32 cellular contexts compared by ENCODE assay signal in the genomic region with DNA sequence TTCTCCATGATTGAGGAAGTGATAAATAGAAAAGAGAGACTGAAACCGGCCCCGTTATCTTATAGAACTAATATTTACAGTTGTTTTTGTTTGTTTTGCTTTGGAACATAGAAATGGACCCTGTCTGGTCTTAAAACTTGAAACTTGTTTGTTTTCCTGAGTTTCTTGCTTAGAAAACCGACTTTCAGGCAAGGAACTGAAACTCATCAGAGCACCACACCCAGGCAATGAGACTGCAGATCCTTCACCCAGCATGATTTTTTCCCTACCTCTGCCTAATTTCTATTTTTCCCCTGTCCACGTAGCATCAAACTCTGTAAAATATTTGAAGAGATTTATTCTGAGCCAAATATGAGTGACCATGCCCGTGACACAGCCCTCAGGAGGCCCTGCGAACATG. TPM values are rescaled to one million over a fixed set of nuclear protein-coding genes. Genes with fewer than 3 reads are reported as not detected.
A peak's percentile ranks its signal among the peaks of the same experiment; 100 is the strongest.
DNase-seq lines count a peak whose midpoint lies in the region; ATAC-seq and TF ChIP-seq lines count a peak whose summit lies in the region.
"Had no signal": no experiment of that assay in that cellular context is flagged by ENCODE, and none has a peak within 500 bp of the region (broad histone marks: within the 10 kb centered on the region; RNA-seq: fewer than 3 reads in every experiment).

No MANE protein-coding gene starts in this region.

- peak overlapping the region; percentile 84 to 94 (median 92) for H3K27ac Mint-ChIP-seq in CD14-positive monocyte
- peak overlapping the region; percentile 53 for H3K27ac Mint-ChIP-seq in activated CD8-positive, alpha-beta T cell treated with anti-CD3 and anti-CD28 coated beads, Interleukin-2, amount 10 ng/mL, durations not matched to agents 7 days and 5 days
- H3K27ac Mint-ChIP-seq in activated naive CD4-positive, alpha-beta T cell treated with anti-CD3 and anti-CD28 coated beads, Interleukin-2, amount 50 U/mL, for 72 hours: no peak overlapping the region
- H3K27ac Mint-ChIP-seq: activated naive CD8-positive, alpha-beta T cell treated with anti-CD3 and anti-CD28 coated beads, Interleukin-2, amount 50 U/mL, for 24 hours; stimulated activated effector memory CD8-positive, alpha-beta T cell treated with anti-CD3 and anti-CD28 coated beads, Interleukin-12 subunit alpha, Interleukin-12 subunit beta, amount 100 ng/mL, for 72 hours had no signal

- CTCF ChIA-PET in activated CD8-positive, alpha-beta T cell treated with anti-CD3 and anti-CD28 coated beads, Interleukin-2, amount 10 ng/mL, durations not matched to agents 7 days and 5 days (lab: Charles Lee): no interaction called here

- no peak for TF ChIP-seq POLR2A in testis (IDR thresholded peaks at IDR 0.05)

- H3K9me3 ChIP-seq in testis: no peaks in the 10 kb centered on the region
- H3K9me3 ChIP-seq: BLaER1, gastroesophageal sphincter, spleen had no signal

- H3K36me3 ChIP-seq in testis (ENCODE audit: low read depth, missing control alignments) (no peaks in the 10 kb centered on the region), brain microvascular endothelial cell (replicated peaks) (no peaks in the 10 kb centered on the region)
- H3K36me3 ChIP-seq: BLaER1, gastroesophageal sphincter, spleen had no signal

- DNase-seq in CD14-positive monocyte (ENCODE audit: low spot score): no peak
- no peak for DNase-seq in activated CD8-positive, alpha-beta T cell treated with anti-CD3 and anti-CD28 coated beads, Interleukin-2, amount 10 ng/mL, durations not matched to agents 7 days and 5 days
- DNase-seq in testis: no peak
- no peak for DNase-seq in activated naive CD4-positive, alpha-beta T cell treated with anti-CD3 and anti-CD28 coated beads, Interleukin-2, amount 50 U/mL, for 72 hours (ENCODE audit: low spot score in 2 of 2)
- no peak for DNase-seq in GM20000 (ENCODE audit: low spot score)
- DNase-seq in brain microvascular endothelial cell: no peak
- DNase-seq: activated CD8-positive, alpha-beta memory T cell treated with anti-CD3 and anti-CD28 coated beads for 24 hours; activated effector memory CD4-positive, alpha-beta T cell treated with anti-CD3 and anti-CD28 coated beads, Interleukin-2, amount 50 U/mL, for 16 hours; activated naive CD8-positive, alpha-beta T cell treated with anti-CD3 and anti-CD28 coated beads, Interleukin-2, amount 50 U/mL, for 24 hours; Calu3; dorsolateral prefrontal cortex; hippocampal formation; left cardiac atrium; NCI-H1092 treated with DMSO at 0.1 percent for 48 hours; NCI-H187 treated with DMSO at 0.1 percent for 48 hours; NCI-H2171 treated with DMSO at 0.1 percent for 48 hours; NCI-H524; posterior cingulate gyrus; right cardiac atrium; RPMI8226; spleen; stimulated activated CD4-positive, alpha-beta T cell treated with anti-CD3 and anti-CD28 coated beads, Interleukin-4, amount 100 ng/mL, for 24 hours; T-helper 1 cell had no signal

- H3K4me3 ChIP-seq in testis (no peak overlapping the region), brain microvascular endothelial cell (ENCODE audit: low read depth, low read length) (no peak overlapping the region)
- H3K4me3 ChIP-seq: BLaER1, dorsolateral prefrontal cortex, gastroesophageal sphincter, spleen had no signal

- TF ChIP-seq CTCF in CD14-positive monocyte (IDR thresholded peaks at IDR 0.05): no peak
- no peak for TF ChIP-seq CTCF in testis (IDR thresholded peaks at IDR 0.05)
- no peak for TF ChIP-seq CTCF in GM20000 (IDR thresholded peaks at IDR 0.05; ENCODE audit: extremely low read depth, missing control alignments)
- TF ChIP-seq CTCF in brain microvascular endothelial cell (IDR thresholded peaks at IDR 0.05; ENCODE audit: low read depth, low read length, missing control alignments): no peak

- H3K9me3 Mint-ChIP-seq in CD14-positive monocyte: no peaks in the 10 kb centered on the region
- H3K9me3 Mint-ChIP-seq in activated CD8-positive, alpha-beta T cell treated with anti-CD3 and anti-CD28 coated beads, Interleukin-2, amount 10 ng/mL, durations not matched to agents 7 days and 5 days (ENCODE audit: insufficient read depth): peaks cover 4% of the 10 kb centered on the region
- H3K9me3 Mint-ChIP-seq in activated naive CD4-positive, alpha-beta T cell treated with anti-CD3 and anti-CD28 coated beads, Interleukin-2, amount 50 U/mL, for 72 hours: no peaks in the 10 kb centered on the region
- H3K9me3 Mint-ChIP-seq: activated naive CD8-positive, alpha-beta T cell treated with anti-CD3 and anti-CD28 coated beads, Interleukin-2, amount 50 U/mL, for 24 hours; stimulated activated effector memory CD8-positive, alpha-beta T cell treated with anti-CD3 and anti-CD28 coated beads, Interleukin-12 subunit alpha, Interleukin-12 subunit beta, amount 100 ng/mL, for 72 hours had no signal

- no peaks in the 10 kb centered on the region for H3K27me3 ChIP-seq in testis
- H3K27me3 ChIP-seq in brain microvascular endothelial cell (replicated peaks): no peaks in the 10 kb centered on the region
- H3K27me3 ChIP-seq: BLaER1, dorsolateral prefrontal cortex, gastroesophageal sphincter, spleen had no signal

- ATAC-seq in GM18907 (IDR thresholded peaks at IDR 0.05; ENCODE audit: unreplicated experiment) (peak; percentile 15), HG03460 (IDR thresholded peaks at IDR 0.05; ENCODE audit: unreplicated experiment) (peak; percentile 12)
- no peak for ATAC-seq in activated CD8-positive, alpha-beta T cell treated with anti-CD3 and anti-CD28 coated beads, Interleukin-2, amount 10 ng/mL, durations not matched to agents 7 days and 5 days
- no peak for ATAC-seq in activated naive CD4-positive, alpha-beta T cell treated with anti-CD3 and anti-CD28 coated beads, Interleukin-2, amount 50 U/mL, for 72 hours
- ATAC-seq: activated naive CD8-positive, alpha-beta T cell treated with anti-CD3 and anti-CD28 coated beads, Interleukin-2, amount 50 U/mL, for 24 hours; gastroesophageal sphincter; left cardiac atrium; right cardiac atrium; stimulated activated effector memory CD8-positive, alpha-beta T cell treated with anti-CD3 and anti-CD28 coated beads, Interleukin-12 subunit alpha, Interleukin-12 subunit beta, amount 100 ng/mL, for 72 hours had no signal

- POLR2A ChIA-PET in activated CD8-positive, alpha-beta T cell treated with anti-CD3 and anti-CD28 coated beads, Interleukin-2, amount 10 ng/mL, durations not matched to agents 7 days and 5 days (lab: Charles Lee): no interaction called here

- in situ Hi-C loops in brain microvascular endothelial cell (cut with HindIII; ENCODE audit: low pct_ligation_motif_present, low sequenced_read_pairs): no loop called here

- peak overlapping the region; percentile 32 to 67 for H3K4me3 Mint-ChIP-seq in CD14-positive monocyte
- no peak overlapping the region for H3K4me3 Mint-ChIP-seq in activated CD8-positive, alpha-beta T cell treated with anti-CD3 and anti-CD28 coated beads, Interleukin-2, amount 10 ng/mL, durations not matched to agents 7 days and 5 days
- H3K4me3 Mint-ChIP-seq: activated naive CD8-positive, alpha-beta T cell treated with anti-CD3 and anti-CD28 coated beads, Interleukin-2, amount 50 U/mL, for 24 hours; stimulated activated effector memory CD8-positive, alpha-beta T cell treated with anti-CD3 and anti-CD28 coated beads, Interleukin-12 subunit alpha, Interleukin-12 subunit beta, amount 100 ng/mL, for 72 hours had no signal

- H3K4me1 Mint-ChIP-seq in CD14-positive monocyte: peaks cover 60% of the 10 kb centered on the region
- peaks cover 58% of the 10 kb centered on the region for H3K4me1 Mint-ChIP-seq in activated CD8-positive, alpha-beta T cell treated with anti-CD3 and anti-CD28 coated beads, Interleukin-2, amount 10 ng/mL, durations not matched to agents 7 days and 5 days (ENCODE audit: low read depth)

- no peaks in the 10 kb centered on the region for H3K4me1 ChIP-seq in testis
- H3K4me1 ChIP-seq: gastroesophageal sphincter had no signal

- no peak overlapping the region for H3K27ac ChIP-seq in testis
- no peak overlapping the region for H3K27ac ChIP-seq in brain microvascular endothelial cell
- H3K27ac ChIP-seq: BLaER1, dorsolateral prefrontal cortex, gastroesophageal sphincter, HL-60 had no signal

- WGBS in testis, 2 donors: 83 to 89% methylated on average over 6 of the region's 6 CpGs

- H3K36me3 Mint-ChIP-seq in CD14-positive monocyte: no peaks in the 10 kb centered on the region
- peaks cover 26% of the 10 kb centered on the region for H3K36me3 Mint-ChIP-seq in activated CD8-positive, alpha-beta T cell treated with anti-CD3 and anti-CD28 coated beads, Interleukin-2, amount 10 ng/mL, durations not matched to agents 7 days and 5 days (ENCODE audit: low read depth)
- no peaks in the 10 kb centered on the region for H3K36me3 Mint-ChIP-seq in activated naive CD4-positive, alpha-beta T cell treated with anti-CD3 and anti-CD28 coated beads, Interleukin-2, amount 50 U/mL, for 72 hours
- H3K36me3 Mint-ChIP-seq: stimulated activated effector memory CD8-positive, alpha-beta T cell treated with anti-CD3 and anti-CD28 coated beads, Interleukin-12 subunit alpha, Interleukin-12 subunit beta, amount 100 ng/mL, for 72 hours had no signal

- intact Hi-C loops in CD14-positive monocyte (cut with micrococcal nuclease) (loop anchor here in 1 of 2 donors (2.0 kb wide), 1 partner anchor 14 kb away; no protein-coding TSS in a partner anchor), testis (cut with DNase I; ENCODE audit: low total_unique reads) (no loop called here)

- no peaks in the 10 kb centered on the region for H3K27me3 Mint-ChIP-seq in CD14-positive monocyte (ENCODE audit: low read depth in 3 of 3)
- H3K27me3 Mint-ChIP-seq in activated CD8-positive, alpha-beta T cell treated with anti-CD3 and anti-CD28 coated beads, Interleukin-2, amount 10 ng/mL, durations not matched to agents 7 days and 5 days (ENCODE audit: low read depth): no peaks in the 10 kb centered on the region
- H3K27me3 Mint-ChIP-seq: activated naive CD8-positive, alpha-beta T cell treated with anti-CD3 and anti-CD28 coated beads, Interleukin-2, amount 50 U/mL, for 24 hours had no signal

RNA-seq across cellular contexts. Expression of a gene that starts 10.6 kb away (rescaled TPM):
- polyA plus RNA-seq in CD14-positive monocyte: 100 to 1,000 TPM; 356 to 412 TPM
- 1 to 10 TPM; 4.8 to 6.3 TPM for total RNA-seq in activated CD8-positive, alpha-beta T cell treated with anti-CD3 and anti-CD28 coated beads, Interleukin-2, amount 10 ng/mL, durations not matched to agents 7 days and 5 days
- total RNA-seq in testis: under 1 TPM in 1 of 2 donors, not detected in 1; 0.31 TPM
- polyA plus RNA-seq in testis (ENCODE audit: insufficient read depth, low read depth, low replicate concordance): 2.0 TPM
- total RNA-seq in activated naive CD4-positive, alpha-beta T cell treated with anti-CD3 and anti-CD28 coated beads, Interleukin-2, amount 50 U/mL, for 72 hours: under 1 TPM in 1 of 2 donors, not detected in 1; 0.93 TPM
- total RNA-seq: Calu3, fibroblast of lung, LHCN-M2 had no signal
- polyA plus RNA-seq: fibroblast of lung had no signal

RNA-seq across cellular contexts. Expression of a gene that starts 28.4 kb away (rescaled TPM):
- polyA plus RNA-seq in CD14-positive monocyte (not detected), testis (ENCODE audit: insufficient read depth, low read depth, low replicate concordance) (not detected)
- total RNA-seq in activated CD8-positive, alpha-beta T cell treated with anti-CD3 and anti-CD28 coated beads, Interleukin-2, amount 10 ng/mL, durations not matched to agents 7 days and 5 days: not detected
- not detected for total RNA-seq in testis
- total RNA-seq in activated naive CD4-positive, alpha-beta T cell treated with anti-CD3 and anti-CD28 coated beads, Interleukin-2, amount 50 U/mL, for 72 hours: not detected
- total RNA-seq: Calu3, fibroblast of lung, gastroesophageal sphincter, left cardiac atrium, LHCN-M2, right cardiac atrium, spleen, ureter had no signal
- polyA plus RNA-seq: fibroblast of lung, right cardiac atrium, spleen had no signal

RNA-seq across cellular contexts. Expression of a gene that starts 38.3 kb away (rescaled TPM):
- polyA plus RNA-seq in CD14-positive monocyte (1 to 10 TPM; 3.5 to 3.9 TPM), testis (ENCODE audit: insufficient read depth, low read depth, low replicate concordance) (1.2 TPM)
- not detected for total RNA-seq in activated CD8-positive, alpha-beta T cell treated with anti-CD3 and anti-CD28 coated beads, Interleukin-2, amount 10 ng/mL, durations not matched to agents 7 days and 5 days
- total RNA-seq in testis: 1 to 10 TPM in 1 of 2 donors, under 1 TPM in 1; 0.63 to 1.7 TPM
- not detected for total RNA-seq in activated naive CD4-positive, alpha-beta T cell treated with anti-CD3 and anti-CD28 coated beads, Interleukin-2, amount 50 U/mL, for 72 hours
- total RNA-seq: Calu3, fibroblast of lung, gastroesophageal sphincter, left cardiac atrium, LHCN-M2, right cardiac atrium, ureter had no signal
- polyA plus RNA-seq: fibroblast of lung, right cardiac atrium had no signal

RNA-seq across cellular contexts. Expression of a gene that starts 49.8 kb away (rescaled TPM):
- polyA plus RNA-seq in CD14-positive monocyte (under 1 TPM in 1 of 2 donors, not detected in 1; 0.14 TPM), testis (ENCODE audit: insufficient read depth, low read depth, low replicate concordance) (34.3 TPM)
- under 1 TPM; 0.31 to 0.87 TPM for total RNA-seq in activated CD8-positive, alpha-beta T cell treated with anti-CD3 and anti-CD28 coated beads, Interleukin-2, amount 10 ng/mL, durations not matched to agents 7 days and 5 days
- total RNA-seq in testis: 10 to 100 TPM; 76.4 to 77.6 TPM
- not detected for total RNA-seq in activated naive CD4-positive, alpha-beta T cell treated with anti-CD3 and anti-CD28 coated beads, Interleukin-2, amount 50 U/mL, for 72 hours
- total RNA-seq: Calu3, fibroblast of lung, gastroesophageal sphincter, LHCN-M2, ureter had no signal
- polyA plus RNA-seq: right cardiac atrium had no signal

Comparison
In these comparisons a context has a peak if more than half of its experiments do, and no peak if none do; other contexts are left out.
1. H3K27ac Mint-ChIP-seq: peak in CD14-positive monocyte (7 of 7) and activated CD8-positive, alpha-beta T cell treated with anti-CD3 and anti-CD28 coated beads, Interleukin-2, amount 10 ng/mL, durations not matched to agents 7 days and 5 days (single experiment); none in activated naive CD4-positive, alpha-beta T cell treated with anti-CD3 and anti-CD28 coated beads, Interleukin-2, amount 50 U/mL, for 72 hours (0 of 2).
2. ATAC-seq: peak in GM18907 (single experiment) and HG03460 (single experiment); none in activated CD8-positive, alpha-beta T cell treated with anti-CD3 and anti-CD28 coated beads, Interleukin-2, amount 10 ng/mL, durations not matched to agents 7 days and 5 days (single experiment) and activated naive CD4-positive, alpha-beta T cell treated with anti-CD3 and anti-CD28 coated beads, Interleukin-2, amount 50 U/mL, for 72 hours (0 of 2).